In the genomic region with DNA sequence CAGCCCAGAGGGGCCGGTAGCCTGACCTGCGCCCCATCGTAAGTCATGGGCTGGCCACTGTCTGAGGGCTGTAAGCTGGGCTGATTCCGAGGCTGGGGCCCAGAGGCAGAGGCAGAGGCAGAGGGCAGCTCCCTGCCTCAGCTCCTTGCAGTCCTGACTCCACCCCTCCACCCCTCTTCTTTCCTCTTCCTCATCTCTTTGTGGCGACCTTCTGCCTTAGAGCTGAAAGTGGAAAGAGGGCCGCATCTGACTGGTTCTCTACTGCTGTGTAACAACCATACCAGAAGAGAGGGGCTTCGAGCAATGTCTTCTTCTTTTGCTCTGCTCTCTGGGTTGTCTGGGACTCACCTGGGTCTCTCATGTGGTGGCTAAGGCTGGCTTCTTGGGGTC, we compare ENCODE assay signal across 17 cellular contexts.
"Had no signal": no experiment of that assay in that cellular context is flagged by ENCODE, and none has a peak within 500 bp of the region (broad histone marks: within the 10 kb centered on the region; RNA-seq: fewer than 3 reads in every experiment).

No MANE protein-coding gene starts in this region.

- H3K4me3 Mint-ChIP-seq: activated CD8-positive, alpha-beta memory T cell treated with anti-CD3 and anti-CD28 coated beads, Interleukin-2, amount 10 ng/mL, durations not matched to agents 7 days and 5 days; activated T-cell treated with anti-CD3 and anti-CD28 coated beads, Interleukin-2, amount 50 U/mL, for 24 hours; naive thymus-derived CD4-positive, alpha-beta T cell; stimulated activated naive CD8-positive, alpha-beta T cell treated with anti-CD3 and anti-CD28 coated beads, Interleukin-15, Interleukin-2, amounts not matched to agents 100 ng/mL and 50 ng/mL, for 24 hours had no signal

- H3K27ac ChIP-seq: breast epithelium, testis had no signal

- H3K4me1 ChIP-seq: breast epithelium had no signal

- H3K9me3 ChIP-seq: breast epithelium, esophagus squamous epithelium, testis had no signal

- ATAC-seq: activated CD8-positive, alpha-beta memory T cell treated with anti-CD3 and anti-CD28 coated beads, Interleukin-2, amount 10 ng/mL, durations not matched to agents 7 days and 5 days; activated naive CD4-positive, alpha-beta T cell treated with anti-CD3 and anti-CD28 coated beads, Interleukin-2, amount 50 U/mL, for 72 hours; left colon; naive thymus-derived CD4-positive, alpha-beta T cell had no signal

- H3K36me3 ChIP-seq: breast epithelium, esophagus squamous epithelium had no signal

- H3K9me3 Mint-ChIP-seq: activated naive CD4-positive, alpha-beta T cell treated with anti-CD3 and anti-CD28 coated beads, Interleukin-2, amount 50 U/mL, for 72 hours; activated T-cell treated with anti-CD3 and anti-CD28 coated beads, Interleukin-2, amount 50 U/mL, for 24 hours; stimulated activated naive CD8-positive, alpha-beta T cell treated with anti-CD3 and anti-CD28 coated beads, Interleukin-15, Interleukin-2, amounts not matched to agents 100 ng/mL and 50 ng/mL, for 24 hours had no signal

- DNase-seq: activated CD4-positive, alpha-beta T cell treated with anti-CD3 and anti-CD28 coated beads for 1 hour; activated CD4-positive, alpha-beta T cell treated with anti-CD3 and anti-CD28 coated beads, Interleukin-2, amount 50 U/mL, for 48 hours; activated CD8-positive, alpha-beta memory T cell treated with anti-CD3 and anti-CD28 coated beads, Interleukin-2, amount 10 ng/mL, durations not matched to agents 7 days and 5 days; activated effector memory CD4-positive, alpha-beta T cell treated with Interleukin-2 at 50 U/mL for 16 hours; activated T-cell treated with anti-CD3 and anti-CD28 coated beads, Interleukin-2, amount 50 U/mL, for 24 hours; esophagus squamous epithelium; foreskin fibroblast; left colon; naive thymus-derived CD4-positive, alpha-beta T cell; occipital lobe; stimulated activated CD4-positive, alpha-beta T cell treated with anti-CD3 and anti-CD28 coated beads, Interleukin-4, amount 100 ng/mL, for 1 hour; stimulated activated CD8-positive, alpha-beta memory T cell treated with anti-CD3 and anti-CD28 coated beads, Interleukin-4, amount 100 ng/mL, for 48 hours had no signal

- H3K4me3 ChIP-seq: breast epithelium, esophagus squamous epithelium, testis had no signal

- H3K36me3 Mint-ChIP-seq: activated CD8-positive, alpha-beta memory T cell treated with anti-CD3 and anti-CD28 coated beads, Interleukin-2, amount 10 ng/mL, durations not matched to agents 7 days and 5 days; activated naive CD4-positive, alpha-beta T cell treated with anti-CD3 and anti-CD28 coated beads, Interleukin-2, amount 50 U/mL, for 72 hours; naive thymus-derived CD4-positive, alpha-beta T cell had no signal

- H3K27ac Mint-ChIP-seq: activated CD8-positive, alpha-beta memory T cell treated with anti-CD3 and anti-CD28 coated beads, Interleukin-2, amount 10 ng/mL, durations not matched to agents 7 days and 5 days; activated naive CD4-positive, alpha-beta T cell treated with anti-CD3 and anti-CD28 coated beads, Interleukin-2, amount 50 U/mL, for 72 hours; activated T-cell treated with anti-CD3 and anti-CD28 coated beads, Interleukin-2, amount 50 U/mL, for 24 hours; progenitor cell of endocrine pancreas; stimulated activated naive CD8-positive, alpha-beta T cell treated with anti-CD3 and anti-CD28 coated beads, Interleukin-15, Interleukin-2, amounts not matched to agents 100 ng/mL and 50 ng/mL, for 24 hours had no signal

- H3K27me3 ChIP-seq: breast epithelium, testis had no signal
